In genomic region chr18:6004683-6005082, GRCh38 we compare ENCODE assay signal across 10 cellular contexts.
DNase-seq lines count a peak whose midpoint lies in the region; ATAC-seq lines count a peak whose summit lies in the region.
"Had no signal": no experiment of that assay in that cellular context is flagged by ENCODE, and none has a peak within 500 bp of the region (broad histone marks: within the 10 kb centered on the region; RNA-seq: fewer than 3 reads in every experiment).

No MANE protein-coding gene starts in this region.

- no peaks in the 10 kb centered on the region for H3K4me1 ChIP-seq in CD4-positive, alpha-beta memory T cell (ENCODE audit: insufficient read depth, low read length)

- ATAC-seq in GM18909 (IDR thresholded peaks at IDR 0.05; ENCODE audit: poor library complexity, unreplicated experiment) (peak; percentile 99), HG02623 (IDR thresholded peaks at IDR 0.05; ENCODE audit: unreplicated experiment) (peak; percentile 96), HG03469 (IDR thresholded peaks at IDR 0.05; ENCODE audit: unreplicated experiment) (peak; percentile 94)

- H3K9me3 Mint-ChIP-seq in CD4-positive, alpha-beta memory T cell: peaks cover 0 to 10% (median 5%) of the 10 kb centered on the region in 8 donors

- DNase-seq in CD4-positive, alpha-beta memory T cell: no peak
- DNase-seq in ureter (ENCODE audit: low spot score) (no peak), caudate nucleus (lab: John Stamatoyannopoulos, UW) (no peak), HCEC 1CT (no peak), T-helper 9 cell (no peak)

- H3K36me3 ChIP-seq in CD4-positive, alpha-beta memory T cell (ENCODE audit: insufficient read depth, low read length): no peaks in the 10 kb centered on the region
- H3K36me3 ChIP-seq: BLaER1 had no signal

- CTCF ChIA-PET in CD4-positive, alpha-beta memory T cell (lab: Charles Lee; ENCODE audit: partially characterized antibody): no interaction called here

- POLR2A ChIA-PET in CD4-positive, alpha-beta memory T cell (lab: Charles Lee; ENCODE audit: partially characterized antibody): no interaction called here

- peak overlapping the region in 1 of 7 donors; percentile 49 for H3K27ac Mint-ChIP-seq in CD4-positive, alpha-beta memory T cell
- H3K27ac Mint-ChIP-seq: mesothelial cell of epicardium had no signal

- H3K4me3 ChIP-seq in CD4-positive, alpha-beta memory T cell (ENCODE audit: low read length in 2 of 2): no peak overlapping the region
- H3K4me3 ChIP-seq: BLaER1 had no signal

- no peaks in the 10 kb centered on the region for H3K9me3 ChIP-seq in CD4-positive, alpha-beta memory T cell (ENCODE audit: control insufficient read depth in 1 of 2, low read length in 2 of 2)

- peak overlapping the region in 6 of 8 donors; percentile 7 to 71 (median 42) for H3K4me3 Mint-ChIP-seq in CD4-positive, alpha-beta memory T cell
- H3K4me3 Mint-ChIP-seq: mesothelial cell of epicardium had no signal

- no peak overlapping the region for H3K27ac ChIP-seq in CD4-positive, alpha-beta memory T cell (ENCODE audit: low read depth, low read length)
- no peak overlapping the region for H3K27ac ChIP-seq in caudate nucleus (ENCODE audit: low read depth, low read length)
- H3K27ac ChIP-seq: BLaER1 had no signal

- no peaks in the 10 kb centered on the region for H3K27me3 ChIP-seq in CD4-positive, alpha-beta memory T cell (ENCODE audit: insufficient read depth, low read length)
- H3K27me3 ChIP-seq: BLaER1 had no signal

- H3K36me3 Mint-ChIP-seq in CD4-positive, alpha-beta memory T cell: no peaks in the 10 kb centered on the region

- intact Hi-C loops in CD4-positive, alpha-beta memory T cell (cut with micrococcal nuclease): no loop called here

- H3K4me1 Mint-ChIP-seq in CD4-positive, alpha-beta memory T cell: peaks cover 6 to 12% (median 7%) of the 10 kb centered on the region in 4 donors

- H3K27me3 Mint-ChIP-seq in CD4-positive, alpha-beta memory T cell: no peaks in the 10 kb centered on the region
